In genomic region chr19:18173572-18174294, GRCh38 we compare ENCODE assay signal across 8 cellular contexts. TPM values are rescaled to one million over a fixed set of nuclear protein-coding genes. Genes with fewer than 3 reads are reported as not detected.
DNase-seq lines count a peak whose midpoint lies in the region; ATAC-seq and TF ChIP-seq lines count a peak whose summit lies in the region.

TSS of gene IFI30 (plus strand) at chr19:18173813. CDS start at chr19:18173842, 29 bp downstream.

- H3K4me1 Mint-ChIP-seq in activated T-cell treated with anti-CD3 and anti-CD28 coated beads, Interleukin-2, amount 50 U/mL, for 24 hours (ENCODE audit: low read depth): peaks cover 22% of the 10 kb centered on the region
- peaks cover 7% of the 10 kb centered on the region for H3K4me1 Mint-ChIP-seq in neural crest cell

- H3K27ac Mint-ChIP-seq in activated T-cell treated with anti-CD3 and anti-CD28 coated beads, Interleukin-2, amount 50 U/mL, for 24 hours: peak within 1 kb of the TSS; percentile 85
- H3K27ac Mint-ChIP-seq in neural crest cell (ENCODE audit: unreplicated experiment): no peak within 1 kb of the TSS

- TF ChIP-seq POLR2A in uterus (IDR thresholded peaks at IDR 0.05): peak; percentile 9 to 43

- no peaks in the 10 kb centered on the region for H3K27me3 Mint-ChIP-seq in activated T-cell treated with anti-CD3 and anti-CD28 coated beads, Interleukin-2, amount 50 U/mL, for 24 hours
- peaks cover 53% of the 10 kb centered on the region for H3K27me3 Mint-ChIP-seq in neural crest cell (ENCODE audit: low read depth)

- H3K27ac ChIP-seq in uterus: peak within 1 kb of the TSS; percentile 44 to 68

- H3K9me3 Mint-ChIP-seq in activated T-cell treated with anti-CD3 and anti-CD28 coated beads, Interleukin-2, amount 50 U/mL, for 24 hours: no peaks in the 10 kb centered on the region
- no peaks in the 10 kb centered on the region for H3K9me3 Mint-ChIP-seq in neural crest cell

- H3K4me3 ChIP-seq in AG10803 (ENCODE audit: low read length) (peak within 1 kb of the TSS; percentile 71), fibroblast of the aortic adventitia (ENCODE audit: low read depth, low read length) (peak within 1 kb of the TSS; percentile 80), uterus (peak within 1 kb of the TSS; percentile 51 to 53)

- intact Hi-C loops in uterus (cut with DNase I; ENCODE audit: low total_unique reads): no loop called here

- H3K36me3 ChIP-seq in uterus: no peaks in the 10 kb centered on the region

- ATAC-seq in GM18861 (IDR thresholded peaks at IDR 0.05; ENCODE audit: unreplicated experiment) (peak; percentile 38), HG03097 (IDR thresholded peaks at IDR 0.05; ENCODE audit: low FRiP score, unreplicated experiment) (peak; percentile 42)

- peaks cover 0 to 3% of the 10 kb centered on the region in 2 donors for H3K4me1 ChIP-seq in uterus

- DNase-seq in AG10803 (ENCODE audit: low read depth) (no peak), NOMO-1 (lab: John Stamatoyannopoulos, UW; ENCODE audit: unreplicated experiment in 2 of 2) (peak; percentile 56 to 72), fibroblast of the aortic adventitia (ENCODE audit: low read depth) (peak; percentile 40), neural crest cell (ENCODE audit: low read depth, low spot score) (no peak), uterus (peak; percentile 71 to 76)
- DNase-seq in activated T-cell treated with anti-CD3 and anti-CD28 coated beads, Interleukin-2, amount 50 U/mL, for 24 hours: peak; percentile 81

- H3K36me3 Mint-ChIP-seq in activated T-cell treated with anti-CD3 and anti-CD28 coated beads, Interleukin-2, amount 50 U/mL, for 24 hours (ENCODE audit: low read depth): peaks cover 51% of the 10 kb centered on the region
- H3K36me3 Mint-ChIP-seq in neural crest cell (ENCODE audit: low read depth): peaks cover 5% of the 10 kb centered on the region

- no peak for TF ChIP-seq CTCF in AG10803 (conservative IDR thresholded peaks at IDR 0.05; ENCODE audit: low read length)
- TF ChIP-seq CTCF in fibroblast of the aortic adventitia (IDR thresholded peaks at IDR 0.05; ENCODE audit: insufficient read depth, low read length): no peak
- TF ChIP-seq CTCF in neural crest cell (conservative IDR thresholded peaks at IDR 0.05): no peak
- TF ChIP-seq CTCF in uterus (IDR thresholded peaks at IDR 0.05): no peak

- H3K27me3 ChIP-seq in uterus: no peaks in the 10 kb centered on the region

- peak within 1 kb of the TSS; percentile 86 for H3K4me3 Mint-ChIP-seq in activated T-cell treated with anti-CD3 and anti-CD28 coated beads, Interleukin-2, amount 50 U/mL, for 24 hours
- peak within 1 kb of the TSS; percentile 62 for H3K4me3 Mint-ChIP-seq in neural crest cell

- no peaks in the 10 kb centered on the region for H3K9me3 ChIP-seq in uterus

RNA-seq across cellular contexts. Expression of gene IFI30, which starts in this region (rescaled TPM):
- total RNA-seq in fibroblast of the aortic adventitia (ENCODE audit: low replicate concordance): 0.90 and 23.1 TPM in 2 replicates
- not detected in 2 replicates for total RNA-seq in neural crest cell
- 10 to 100 TPM in 2 of 4 donors, 1 to 10 TPM in 2; 4.1 to 17.4 (median 11.4) TPM for total RNA-seq in uterus

Comparison
In these comparisons a context has a peak if more than half of its experiments do, and no peak if none do; other contexts are left out.
1. DNase-seq: peak in NOMO-1 (2 of 2), activated T-cell treated with anti-CD3 and anti-CD28 coated beads, Interleukin-2, amount 50 U/mL, for 24 hours (single experiment), fibroblast of the aortic adventitia (single experiment) and uterus (2 of 2); none in AG10803 (single experiment) and neural crest cell (single experiment).
2. Peak in every context shown above with its lines, with median percentiles within 50 percentile points of each other: H3K4me3 ChIP-seq.